8 cellular contexts compared by ENCODE assay signal in genomic region chr17:7217113-7217987, GRCh38. TPM values are rescaled to one million over a fixed set of nuclear protein-coding genes. Genes with fewer than 3 reads are reported as not detected.
A peak's percentile ranks its signal among the peaks of the same experiment; 100 is the strongest.
DNase-seq lines count a peak whose midpoint lies in the region; ATAC-seq and TF ChIP-seq lines count a peak whose summit lies in the region.

No MANE protein-coding gene starts in this region.

- TF ChIP-seq POLR2A in vagina (IDR thresholded peaks at IDR 0.05), result no peak

- H3K27me3 ChIP-seq in ectodermal cell (ENCODE audit: control insufficient read depth, insufficient read depth, low read length, poor library complexity, severe bottlenecking) (no peaks in the 10 kb centered on the region), mucosa of rectum (ENCODE audit: control insufficient read depth in 2 of 2, insufficient read depth in 2 of 2, low read length in 2 of 2) (no peaks in the 10 kb centered on the region), vagina (no peaks in the 10 kb centered on the region)

- H3K27ac ChIP-seq in ectodermal cell (ENCODE audit: insufficient read depth, low read depth, low read length, poor library complexity, severe bottlenecking) (no peak overlapping the region), mucosa of rectum (ENCODE audit: low read depth in 2 of 2, low read length in 2 of 2) (peak overlapping the region; percentile 30 to 56), vagina (peak overlapping the region; percentile 99)

- H3K4me1 ChIP-seq in ectodermal cell (ENCODE audit: control insufficient read depth, insufficient read depth, low read length) (peaks cover 42% of the 10 kb centered on the region), mucosa of rectum (ENCODE audit: control insufficient read depth in 2 of 2, insufficient read depth in 2 of 2, low read length in 2 of 2) (peaks cover 45 to 46% of the 10 kb centered on the region in 2 donors), vagina (peaks cover 76% of the 10 kb centered on the region)

- peak; percentile 74 for DNase-seq in AG08395 (ENCODE audit: low spot score)
- DNase-seq in GM20000 (ENCODE audit: low spot score), result peak; percentile 46
- DNase-seq in SK-N-DZ (ENCODE audit: low spot score), result peak; percentile 78
- no peak for DNase-seq in vagina (ENCODE audit: extremely low spot score in 2 of 2)

- H3K4me3 ChIP-seq in ectodermal cell (ENCODE audit: insufficient read depth, low read depth, low read length) (peak overlapping the region; percentile 56), mucosa of rectum (ENCODE audit: low read length in 2 of 2) (peak overlapping the region; percentile 33 to 57), vagina (peak overlapping the region; percentile 54 to 55)

- H3K9me3 ChIP-seq in ectodermal cell (ENCODE audit: control insufficient read depth, low read length), result no peaks in the 10 kb centered on the region
- H3K9me3 ChIP-seq in mucosa of rectum (ENCODE audit: control insufficient read depth in 2 of 2, low read length in 2 of 2), result no peaks in the 10 kb centered on the region
- H3K9me3 ChIP-seq in vagina, result no peaks in the 10 kb centered on the region

- H3K9ac ChIP-seq in mucosa of rectum (ENCODE audit: low read depth in 1 of 2, low read length in 2 of 2), result peak overlapping the region in 1 of 2 donors; percentile 26

- ATAC-seq in HG03439 (IDR thresholded peaks at IDR 0.05; ENCODE audit: unreplicated experiment) (no peak), GM19035 (IDR thresholded peaks at IDR 0.05; ENCODE audit: unreplicated experiment) (no peak)

- TF ChIP-seq CTCF in GM20000 (IDR thresholded peaks at IDR 0.05; ENCODE audit: extremely low read depth, missing control alignments) (no peak), vagina (IDR thresholded peaks at IDR 0.05) (no peak)

- peaks cover 3% of the 10 kb centered on the region for H3K36me3 ChIP-seq in ectodermal cell (ENCODE audit: control insufficient read depth, insufficient read depth, low read length)
- H3K36me3 ChIP-seq in mucosa of rectum (ENCODE audit: control insufficient read depth in 2 of 2, insufficient read depth in 2 of 2, low read length in 2 of 2), result peaks cover 12 to 13% of the 10 kb centered on the region in 2 donors
- H3K36me3 ChIP-seq in vagina, result no peaks in the 10 kb centered on the region

- WGBS in ectodermal cell, 2 experiments, result 4% methylated on average over 19 to 30 of the region's 32 CpGs

- intact Hi-C loops in vagina (cut with DNase I), result no loop called here

RNA-seq across cellular contexts. Expression of gene DLG4, which starts 2.3 kb away (rescaled TPM):
- 61.1 and 67.3 TPM in 2 replicates for polyA plus RNA-seq in SK-N-DZ (2014; cell fraction: cytosol; rRNA removed)
- polyA plus RNA-seq in SK-N-DZ (2014; cell fraction: nucleus; rRNA removed), result 117 and 125 TPM in 2 replicates
- polyA plus RNA-seq in ectodermal cell (2013, experiment 1 of 4), result 93.7 TPM
- polyA plus RNA-seq in ectodermal cell (2013, experiment 2 of 4), result 92.1 TPM
- 73.8 TPM for polyA plus RNA-seq in ectodermal cell (2013, experiment 3 of 4)
- 80.9 TPM for polyA plus RNA-seq in ectodermal cell (2013, experiment 4 of 4)
- total RNA-seq in vagina, result 23.3 TPM

RNA-seq across cellular contexts. Expression of gene ACADVL, which starts 2.4 kb away (rescaled TPM):
- 161 and 169 TPM in 2 replicates for polyA plus RNA-seq in SK-N-DZ (2014; cell fraction: cytosol; rRNA removed)
- polyA plus RNA-seq in SK-N-DZ (2014; cell fraction: nucleus; rRNA removed), result 2,152 and 2,253 TPM in 2 replicates
- polyA plus RNA-seq in ectodermal cell (2013, experiment 1 of 4), result 386 TPM
- 387 TPM for polyA plus RNA-seq in ectodermal cell (2013, experiment 2 of 4)
- 301 TPM for polyA plus RNA-seq in ectodermal cell (2013, experiment 3 of 4)
- polyA plus RNA-seq in ectodermal cell (2013, experiment 4 of 4), result 371 TPM
- 957 TPM for total RNA-seq in vagina

RNA-seq across cellular contexts. Expression of gene DVL2, which starts 17.0 kb away (rescaled TPM):
- polyA plus RNA-seq in SK-N-DZ (2014; cell fraction: cytosol; rRNA removed), result 95.7 and 109 TPM in 2 replicates
- 147 and 150 TPM in 2 replicates for polyA plus RNA-seq in SK-N-DZ (2014; cell fraction: nucleus; rRNA removed)
- polyA plus RNA-seq in ectodermal cell (2013, experiment 1 of 4), result 86.8 TPM
- 86.8 TPM for polyA plus RNA-seq in ectodermal cell (2013, experiment 2 of 4)
- polyA plus RNA-seq in ectodermal cell (2013, experiment 3 of 4), result 62.2 TPM
- polyA plus RNA-seq in ectodermal cell (2013, experiment 4 of 4), result 74.7 TPM
- total RNA-seq in vagina, result 53.0 TPM

RNA-seq across cellular contexts. Expression of gene PHF23, which starts 21.9 kb away (rescaled TPM):
- 42.8 and 51.6 TPM in 2 replicates for polyA plus RNA-seq in SK-N-DZ (2014; cell fraction: cytosol; rRNA removed)
- polyA plus RNA-seq in SK-N-DZ (2014; cell fraction: nucleus; rRNA removed), result 17.6 and 24.2 TPM in 2 replicates
- 89.7 TPM for polyA plus RNA-seq in ectodermal cell (2013, experiment 1 of 4)
- polyA plus RNA-seq in ectodermal cell (2013, experiment 2 of 4), result 99.3 TPM
- polyA plus RNA-seq in ectodermal cell (2013, experiment 3 of 4), result 72.2 TPM
- 85.3 TPM for polyA plus RNA-seq in ectodermal cell (2013, experiment 4 of 4)
- total RNA-seq in vagina, result 24.8 TPM

RNA-seq across cellular contexts. Expression of gene GABARAP, which starts 24.9 kb away (rescaled TPM):
- polyA plus RNA-seq in SK-N-DZ (2014; cell fraction: cytosol; rRNA removed), result 211 and 240 TPM in 2 replicates
- 119 and 142 TPM in 2 replicates for polyA plus RNA-seq in SK-N-DZ (2014; cell fraction: nucleus; rRNA removed)
- 564 TPM for polyA plus RNA-seq in ectodermal cell (2013, experiment 1 of 4)
- polyA plus RNA-seq in ectodermal cell (2013, experiment 2 of 4), result 562 TPM
- 520 TPM for polyA plus RNA-seq in ectodermal cell (2013, experiment 3 of 4)
- 589 TPM for polyA plus RNA-seq in ectodermal cell (2013, experiment 4 of 4)
- total RNA-seq in vagina, result 395 TPM

Comparison
In these comparisons a context has a peak if more than half of its experiments do, and no peak if none do; other contexts are left out.
1. DNase-seq: peak in AG08395 (single experiment), GM20000 (single experiment) and SK-N-DZ (single experiment); none in vagina (0 of 2).
2. Peak in every context shown above with its lines, with median percentiles within 50 percentile points of each other: H3K4me3 ChIP-seq.